In genomic region chr5:151686673-151687378, GRCh38 we compare ENCODE assay signal across 8 cellular contexts. TPM values are rescaled to one million over a fixed set of nuclear protein-coding genes. Genes with fewer than 3 reads are reported as not detected.
DNase-seq lines count a peak whose midpoint lies in the region; ATAC-seq and TF ChIP-seq lines count a peak whose summit lies in the region.

Gene SPARC (minus strand): TSS chr5:151686915. CDS start chr5:151676188, 10,727 bp downstream.

- TF ChIP-seq CTCF in endothelial cell (IDR thresholded peaks at IDR 0.05; ENCODE audit: unreplicated experiment) (no peak), suprapubic skin (IDR thresholded peaks at IDR 0.05) (no peak)

- H3K4me3 Mint-ChIP-seq in endothelial cell (ENCODE audit: unreplicated experiment) (peak within 1 kb of the TSS; percentile 94), memory B cell (peak within 1 kb of the TSS; percentile 27)

- no peak for TF ChIP-seq EP300 in suprapubic skin (IDR thresholded peaks at IDR 0.05)

- H3K27me3 ChIP-seq in suprapubic skin = no peaks in the 10 kb centered on the region

- no peaks in the 10 kb centered on the region for H3K36me3 ChIP-seq in suprapubic skin

- H3K36me3 Mint-ChIP-seq in endothelial cell (ENCODE audit: low read depth, unreplicated experiment) (no peaks in the 10 kb centered on the region), memory B cell (no peaks in the 10 kb centered on the region)

- peak within 1 kb of the TSS; percentile 82 for H3K27ac ChIP-seq in suprapubic skin

- peaks cover 31% of the 10 kb centered on the region for H3K4me1 ChIP-seq in suprapubic skin

- H3K27ac Mint-ChIP-seq in endothelial cell (ENCODE audit: unreplicated experiment) (peak within 1 kb of the TSS; percentile 79), memory B cell (no peak within 1 kb of the TSS)

- WGBS in suprapubic skin = 3% methylated on average over 22 of the region's 22 CpGs

- no peaks in the 10 kb centered on the region for H3K9me3 ChIP-seq in suprapubic skin

- DNase-seq in ACHN = peak; percentile 83
- DNase-seq in SK-N-DZ (ENCODE audit: low spot score) = peak; percentile 81
- peak; percentile 53 for DNase-seq in endothelial cell (ENCODE audit: low spot score)
- DNase-seq in memory B cell (ENCODE audit: low spot score in 2 of 2) = no peak
- DNase-seq in suprapubic skin (ENCODE audit: low spot score in 2 of 2) = peak; percentile 91 to 92
- DNase-seq in activated gamma-delta T cell (lab: John Stamatoyannopoulos, UW) = no peak

- peak; percentile 59 for ATAC-seq in GM18870 (IDR thresholded peaks at IDR 0.05; ENCODE audit: unreplicated experiment)
- peak; percentile 77 for ATAC-seq in HG03103 (IDR thresholded peaks at IDR 0.05; ENCODE audit: low read depth, unreplicated experiment)
- peak; percentile 21 for ATAC-seq in memory B cell (ENCODE audit: low read depth)

- peaks cover 48% of the 10 kb centered on the region for H3K4me1 Mint-ChIP-seq in endothelial cell (ENCODE audit: unreplicated experiment)
- peaks cover 8% of the 10 kb centered on the region for H3K4me1 Mint-ChIP-seq in memory B cell

- H3K9me3 Mint-ChIP-seq in endothelial cell (ENCODE audit: unreplicated experiment) (no peaks in the 10 kb centered on the region), memory B cell (no peaks in the 10 kb centered on the region)

- peak within 1 kb of the TSS; percentile 49 for H3K4me3 ChIP-seq in suprapubic skin

- in situ Hi-C loops in ACHN (cut with HindIII; ENCODE audit: low pct_ligation_motif_present, low pct_unique_long_range_greater_than_20kb, low sequenced_read_pairs) = no loop called here

- H3K27me3 Mint-ChIP-seq in endothelial cell (ENCODE audit: unreplicated experiment) (peaks cover 5% of the 10 kb centered on the region), memory B cell (peaks cover 23% of the 10 kb centered on the region)

- peak in 1 of 2 donors; percentile 93 for TF ChIP-seq POLR2A in suprapubic skin (IDR thresholded peaks at IDR 0.05)

RNA-seq across cellular contexts. Expression of gene SPARC, which starts in this region (rescaled TPM):
- polyA plus RNA-seq in SK-N-DZ (2014; cell fraction: cytosol; rRNA removed) = 75.7 and 82.2 TPM in 2 replicates
- 29.9 and 30.5 TPM in 2 replicates for polyA plus RNA-seq in SK-N-DZ (2014; cell fraction: nucleus; rRNA removed)
- 1,214 TPM for total RNA-seq in endothelial cell (ENCODE audit: unreplicated experiment)
- 100 to 1,000 TPM; 265 to 337 (median 270) TPM for total RNA-seq in suprapubic skin

Comparison
In these comparisons a context has a peak if more than half of its experiments do, and no peak if none do; other contexts are left out.
1. DNase-seq: peak in ACHN (single experiment), SK-N-DZ (single experiment), endothelial cell (single experiment) and suprapubic skin (2 of 2); none in memory B cell (0 of 2) and activated gamma-delta T cell (single experiment).
2. ATAC-seq: peak in every context shown above with its lines; median percentile 77 in HG03103; 59 in GM18870; 21 in memory B cell.